ENCODE assay signal across 12 cellular contexts in the genomic region with DNA sequence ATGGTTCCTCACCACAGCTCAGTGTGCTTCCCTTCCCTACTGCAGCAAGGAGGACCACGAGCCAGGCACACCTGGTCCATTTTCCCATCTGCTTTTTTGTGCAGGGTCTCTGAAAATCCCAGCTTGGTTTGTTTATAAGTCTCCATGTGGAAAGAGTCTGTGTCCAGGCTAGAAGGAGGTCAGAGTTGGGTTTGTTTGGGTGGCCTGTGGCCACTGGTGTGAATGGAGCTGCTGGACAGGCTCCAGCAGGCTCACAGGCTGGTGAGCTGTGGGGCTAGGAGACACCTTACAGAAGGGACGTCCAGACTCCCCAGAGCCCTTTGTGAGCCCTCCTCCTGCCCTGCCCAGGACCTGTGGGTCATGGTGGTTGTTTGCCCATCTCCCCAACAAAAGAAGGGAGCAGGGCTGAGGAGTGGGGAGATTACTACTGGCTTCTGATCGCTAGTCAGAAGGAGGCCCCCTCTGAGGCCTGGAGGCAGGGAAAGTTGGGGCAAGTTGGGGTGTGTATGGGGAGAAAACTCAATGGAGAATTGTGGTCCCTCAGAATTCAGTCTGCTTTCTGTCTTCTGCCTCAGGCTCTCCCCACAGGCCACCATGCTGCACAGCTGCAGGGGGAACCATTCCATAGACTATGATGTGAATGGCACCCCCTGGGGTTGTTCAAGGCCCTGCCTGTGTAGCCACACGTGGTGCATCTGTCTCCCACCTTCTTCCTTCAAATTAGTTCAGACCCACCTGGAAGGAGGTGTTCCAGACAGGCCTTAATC. TPM values are rescaled to one million over a fixed set of nuclear protein-coding genes. Genes with fewer than 3 reads are reported as not detected.
DNase-seq lines count a peak whose midpoint lies in the region; ATAC-seq and TF ChIP-seq lines count a peak whose summit lies in the region.
"Had no signal": no experiment of that assay in that cellular context is flagged by ENCODE, and none has a peak within 500 bp of the region (broad histone marks: within the 10 kb centered on the region; RNA-seq: fewer than 3 reads in every experiment).

No MANE protein-coding gene starts in this region.

- H3K27me3 Mint-ChIP-seq in MCF 10A (ENCODE audit: insufficient read depth, unreplicated experiment): no peaks in the 10 kb centered on the region

- H3K27ac ChIP-seq in breast epithelium (peak overlapping the region; percentile 94 to 97), ascending aorta (peak overlapping the region; percentile 82 to 91), upper lobe of right lung (peak overlapping the region; percentile 63)

- H3K4me3 Mint-ChIP-seq in MCF 10A (ENCODE audit: unreplicated experiment): no peak overlapping the region

- POLR2A ChIA-PET in MCF 10A (lab: Yijun Ruan, JAX): interaction anchor here (0.6 to 1.5 kb wide), 2 partner anchors 18 to 1311 kb away, joined by 3 read pairs; no protein-coding TSS in a partner anchor

- H3K9me3 ChIP-seq in breast epithelium (no peaks in the 10 kb centered on the region), ascending aorta (no peaks in the 10 kb centered on the region), upper lobe of right lung (no peaks in the 10 kb centered on the region)

- peaks cover 44 to 77% of the 10 kb centered on the region in 2 donors for H3K4me1 ChIP-seq in breast epithelium
- H3K4me1 ChIP-seq in ascending aorta: peaks cover 65 to 91% of the 10 kb centered on the region in 2 donors
- peaks cover 91% of the 10 kb centered on the region for H3K4me1 ChIP-seq in upper lobe of right lung

- no peak overlapping the region for H3K4me3 ChIP-seq in breast epithelium
- peak overlapping the region in 1 of 2 donors; percentile 26 for H3K4me3 ChIP-seq in ascending aorta
- H3K4me3 ChIP-seq in upper lobe of right lung: no peak overlapping the region

- peaks cover 64% of the 10 kb centered on the region for H3K4me1 Mint-ChIP-seq in MCF 10A (ENCODE audit: insufficient read depth, unreplicated experiment)

- CTCF ChIA-PET in MCF 10A (lab: Yijun Ruan, JAX): interaction anchor here (2.9 to 19.0 kb wide), 2 partner anchors 10 to 44 kb away, joined by 14 to 396 read pairs; a partner anchor contains a TSS

- intact Hi-C loops in breast epithelium (cut with DNase I; ENCODE audit: low total_unique reads) (no loop called here), MCF 10A (cut with micrococcal nuclease) (no loop called here), ascending aorta (cut with DNase I) (loop anchor here (5.0 kb wide), 2 partner anchors 104 to 139 kb away; a partner anchor contains a TSS), upper lobe of right lung (cut with DNase I) (no loop called here)

- H3K27me3 ChIP-seq in breast epithelium: no peaks in the 10 kb centered on the region
- no peaks in the 10 kb centered on the region for H3K27me3 ChIP-seq in ascending aorta
- H3K27me3 ChIP-seq in upper lobe of right lung: no peaks in the 10 kb centered on the region

- DNase-seq in breast epithelium (ENCODE audit: low spot score in 2 of 2) (no peak), MCF 10A (ENCODE audit: unreplicated experiment) (no peak), ascending aorta (ENCODE audit: low spot score in 2 of 2) (peak in 1 of 2 donors; percentile 60), myocyte (ENCODE audit: low read depth) (peak; percentile 70), upper lobe of right lung (no peak), NCI-H2227 (lab: John Stamatoyannopoulos, UW; ENCODE audit: unreplicated experiment) (no peak), HK-2 (ENCODE audit: unreplicated experiment) (no peak), NAMALWA (ENCODE audit: low spot score) (no peak)
- DNase-seq: activated naive CD4-positive, alpha-beta T cell treated with Interleukin-2 at 50 U/mL for 16 hours; KG1; NCI-H524 treated with DMSO at 0.1 percent for 48 hours; retina had no signal

- H3K36me3 ChIP-seq in breast epithelium (no peaks in the 10 kb centered on the region), ascending aorta (no peaks in the 10 kb centered on the region), upper lobe of right lung (no peaks in the 10 kb centered on the region)

- peaks cover 7% of the 10 kb centered on the region for H3K36me3 Mint-ChIP-seq in MCF 10A (ENCODE audit: insufficient read depth, unreplicated experiment)

- no peak for TF ChIP-seq CTCF in breast epithelium (IDR thresholded peaks at IDR 0.05)
- no peak for TF ChIP-seq CTCF in MCF 10A (IDR thresholded peaks at IDR 0.05; ENCODE audit: unreplicated experiment)
- TF ChIP-seq CTCF in ascending aorta (IDR thresholded peaks at IDR 0.05): no peak
- TF ChIP-seq CTCF in upper lobe of right lung (IDR thresholded peaks at IDR 0.05): no peak

- no peak for ATAC-seq in upper lobe of right lung

- H3K9me3 Mint-ChIP-seq in MCF 10A (ENCODE audit: unreplicated experiment): no peaks in the 10 kb centered on the region

- no TSS peak for BruUV-seq in MCF 10A (replicated peaks; lab: Mats Ljungman, UMichigan)

- no peak overlapping the region for H3K27ac Mint-ChIP-seq in MCF 10A (ENCODE audit: low read depth, unreplicated experiment)

- TF ChIP-seq POLR2A in breast epithelium (IDR thresholded peaks at IDR 0.05): no peak

RNA-seq across cellular contexts. Expression of a gene that starts 4.1 kb away (rescaled TPM):
- total RNA-seq in breast epithelium (10 to 100 TPM; 14.2 to 31.2 (median 25.2) TPM), MCF 10A (2022) (12.2 and 12.6 TPM in 2 replicates), ascending aorta (77.3 TPM), myocyte (37.2 and 39.2 TPM in 2 replicates), upper lobe of right lung (69.7 TPM)
- polyA plus RNA-seq in myocyte (2012): 72.7 TPM

RNA-seq across cellular contexts. Expression of a gene that starts 25.4 kb away (rescaled TPM):
- under 1 TPM; 0.29 to 0.98 (median 0.80) TPM for total RNA-seq in breast epithelium
- 70.0 and 96.8 TPM in 2 replicates for total RNA-seq in MCF 10A (2022)
- total RNA-seq in ascending aorta: 1.2 TPM
- total RNA-seq in myocyte: 2.6 and 3.8 TPM in 2 replicates
- polyA plus RNA-seq in myocyte (2012): 2.9 TPM
- 1.4 TPM for total RNA-seq in upper lobe of right lung

RNA-seq across cellular contexts. Expression of a gene that starts 51.5 kb away (rescaled TPM):
- total RNA-seq in breast epithelium (not detected), MCF 10A (2022) (not detected in 2 replicates), ascending aorta (not detected), myocyte (not detected in 2 replicates), upper lobe of right lung (2.8 TPM)
- 0.90 TPM for polyA plus RNA-seq in myocyte (2012)

Comparison
In these comparisons a context has a peak if more than half of its experiments do, and no peak if none do; other contexts are left out.
1. RNA of a gene that starts 25.4 kb away (total RNA-seq): 70.0 to 96.8 TPM in MCF 10A; 2.6 to 3.8 TPM in myocyte, 1.4 TPM in upper lobe of right lung (single experiment), 1.2 TPM in ascending aorta (single experiment) and 0.29 to 0.98 TPM in breast epithelium; every median in the first group is over 10 times any median in the second.
2. Peak in every context shown above with its lines, with median percentiles within 50 percentile points of each other: H3K27ac ChIP-seq.